1 cellular context compared by ENCODE assay signal in genomic region chr3:33798113-33798417, GRCh38.
A peak's percentile ranks its signal among the peaks of the same experiment; 100 is the strongest.
TF ChIP-seq lines count a peak whose summit lies in the region.

No MANE protein-coding gene starts in this region.

TF ChIP-seq in K562, 482 proteins besides CTCF, POLR2A, EP300 and RAD21 (continued from another document):
- no peak for TF ChIP-seq ATF4 (CRISPR knock-in tag; IDR thresholded peaks at IDR 0.05)
- TF ChIP-seq HDAC2 (IDR thresholded peaks at IDR 0.05): 0 out of 2 replicates have a peak, but pooled peaks have one; percentile 75
- no peak for TF ChIP-seq SMARCA5 (IDR thresholded peaks at IDR 0.05)
- 0 out of 2 replicates have a peak, but pooled peaks have one; percentile 37 for TF ChIP-seq SMARCC2 (IDR thresholded peaks at IDR 0.05; ENCODE audit: low read depth)
- TF ChIP-seq MITF (IDR thresholded peaks at IDR 0.05): no peak
- peak; percentile 67 for TF ChIP-seq SAP30 (IDR thresholded peaks at IDR 0.05; ENCODE audit: borderline replicate concordance, insufficient read depth, low read depth, low read length, poor library complexity, severe bottlenecking)
- no peak for TF ChIP-seq MAFK (IDR thresholded peaks at IDR 0.05; ENCODE audit: low read length)
- no peak for TF ChIP-seq FUS (optimal IDR thresholded peaks at IDR 0.05; ENCODE audit: low read depth, low read length)
- no peak for TF ChIP-seq ZNF263 (CRISPR knock-in tag; IDR thresholded peaks at IDR 0.05; ENCODE audit: borderline replicate concordance)
- no peak for TF ChIP-seq MYNN (IDR thresholded peaks at IDR 0.05)
- TF ChIP-seq MYNN (CRISPR knock-in tag; IDR thresholded peaks at IDR 0.05): no peak
- peak in 1 of 2 experiments; percentile 20; a peak in 1 of 4 replicates for TF ChIP-seq FOXA3 (CRISPR knock-in tag; conservative IDR thresholded peaks at IDR 0.05 in 1 of 2, IDR thresholded peaks at IDR 0.05 in 1 of 2)
- 0 out of 2 replicates have a peak, but pooled peaks have one; percentile 39 for TF ChIP-seq HMBOX1 (IDR thresholded peaks at IDR 0.05)
- TF ChIP-seq NEUROD1 (IDR thresholded peaks at IDR 0.05; ENCODE audit: borderline replicate concordance, low read depth, low read length, partially characterized antibody): no peak
- no peak for TF ChIP-seq ZNF75A (CRISPR knock-in tag; IDR thresholded peaks at IDR 0.05)
- TF ChIP-seq TCF7L2 (IDR thresholded peaks at IDR 0.05; ENCODE audit: low read depth, low read length): no peak
- 0 out of 2 replicates have a peak, but pooled peaks have one; percentile 14 for TF ChIP-seq ZEB2 (IDR thresholded peaks at IDR 0.05)
- TF ChIP-seq MLX (CRISPR knock-in tag; conservative IDR thresholded peaks at IDR 0.05): 0 out of 4 replicates have a peak, but pooled peaks of 1 of the 2 experiments have one; percentile 7
- no peak for TF ChIP-seq ZNF785 (CRISPR knock-in tag; IDR thresholded peaks at IDR 0.05)
- peak; percentile 24; the same call in 1 of the 2 replicates for TF ChIP-seq FOXJ2 (tag; IDR thresholded peaks at IDR 0.05)
